ENCODE assay signal across 11 cellular contexts in the genomic region with DNA sequence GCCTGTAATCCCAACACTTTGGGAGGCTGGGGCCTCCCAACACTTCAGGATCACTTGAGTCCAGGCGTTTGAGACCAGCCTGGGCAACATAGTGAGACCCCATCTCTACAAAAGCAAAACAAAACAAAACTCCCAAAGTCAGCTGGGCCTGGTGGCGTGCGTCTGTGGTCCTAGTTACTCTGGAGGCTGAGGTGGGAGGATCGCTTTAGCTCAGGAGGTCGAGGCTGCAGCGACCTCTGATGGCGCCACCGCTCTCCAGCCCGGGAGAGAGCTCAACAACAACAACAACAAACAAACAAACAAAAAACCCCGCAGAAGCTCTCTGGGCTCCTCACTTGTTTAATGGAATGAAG. TPM values are rescaled to one million over a fixed set of nuclear protein-coding genes. Genes with fewer than 3 reads are reported as not detected.
DNase-seq lines count a peak whose midpoint lies in the region; ATAC-seq and TF ChIP-seq lines count a peak whose summit lies in the region.
"Had no signal": no experiment of that assay in that cellular context is flagged by ENCODE, and none has a peak within 500 bp of the region (broad histone marks: within the 10 kb centered on the region; RNA-seq: fewer than 3 reads in every experiment).

No MANE protein-coding gene starts in this region.

- intact Hi-C loops in breast epithelium (cut with DNase I; ENCODE audit: low total_unique reads): no loop called here
- intact Hi-C loops in MCF 10A (cut with micrococcal nuclease): no loop called here
- intact Hi-C loops in activated T-helper 1 cell treated with anti-CD3 and anti-CD28 coated beads, Interleukin-12 subunit alpha, Interleukin-12 subunit beta, Interleukin-2, Interleukin-4 antibody, amounts not matched to agents 30 ng/mL and 10 ng/mL and 1 ng/mL, durations not matched to agents 14 hours and 24 hours and 36 hours (cut with micrococcal nuclease): no loop called here

- H3K27me3 Mint-ChIP-seq in MCF 10A (ENCODE audit: insufficient read depth, unreplicated experiment) (no peaks in the 10 kb centered on the region), chondrocyte (ENCODE audit: low read depth) (no peaks in the 10 kb centered on the region), mesothelial cell of epicardium (ENCODE audit: low read depth) (peaks cover 51% of the 10 kb centered on the region), type B pancreatic cell (peaks cover 50% of the 10 kb centered on the region)
- H3K27me3 Mint-ChIP-seq in activated T-helper 1 cell treated with anti-CD3 and anti-CD28 coated beads, Interleukin-12 subunit alpha, Interleukin-12 subunit beta, Interleukin-2, Interleukin-4 antibody, amounts not matched to agents 30 ng/mL and 10 ng/mL and 1 ng/mL, durations not matched to agents 14 hours and 24 hours and 36 hours (ENCODE audit: insufficient read depth): peaks cover 41% of the 10 kb centered on the region

- H3K4me1 ChIP-seq in breast epithelium: peaks cover 0 to 8% of the 10 kb centered on the region in 2 donors

- peaks cover 5 to 7% of the 10 kb centered on the region in 2 donors for H3K27me3 ChIP-seq in breast epithelium

- H3K9me3 Mint-ChIP-seq in MCF 10A (ENCODE audit: unreplicated experiment) (no peaks in the 10 kb centered on the region), chondrocyte (ENCODE audit: low read depth) (peaks cover 6% of the 10 kb centered on the region), mesothelial cell of epicardium (peaks cover 6% of the 10 kb centered on the region), type B pancreatic cell (no peaks in the 10 kb centered on the region)
- H3K9me3 Mint-ChIP-seq in activated T-helper 1 cell treated with anti-CD3 and anti-CD28 coated beads, Interleukin-12 subunit alpha, Interleukin-12 subunit beta, Interleukin-2, Interleukin-4 antibody, amounts not matched to agents 30 ng/mL and 10 ng/mL and 1 ng/mL, durations not matched to agents 14 hours and 24 hours and 36 hours: peaks cover 5% of the 10 kb centered on the region

- TF ChIP-seq CTCF in breast epithelium (IDR thresholded peaks at IDR 0.05) (no peak), MCF 10A (IDR thresholded peaks at IDR 0.05; ENCODE audit: unreplicated experiment) (no peak), chondrocyte (IDR thresholded peaks at IDR 0.05) (peak; percentile 26), mesothelial cell of epicardium (IDR thresholded peaks at IDR 0.05; ENCODE audit: unreplicated experiment) (no peak), type B pancreatic cell (conservative IDR thresholded peaks at IDR 0.05) (no peak)

- no peak overlapping the region for H3K27ac Mint-ChIP-seq in MCF 10A (ENCODE audit: low read depth, unreplicated experiment)
- H3K27ac Mint-ChIP-seq in chondrocyte (ENCODE audit: unreplicated experiment): peak overlapping the region; percentile 8
- no peak overlapping the region for H3K27ac Mint-ChIP-seq in mesothelial cell of epicardium
- H3K27ac Mint-ChIP-seq in type B pancreatic cell: no peak overlapping the region
- H3K27ac Mint-ChIP-seq in activated T-helper 1 cell treated with anti-CD3 and anti-CD28 coated beads, Interleukin-12 subunit alpha, Interleukin-12 subunit beta, Interleukin-2, Interleukin-4 antibody, amounts not matched to agents 30 ng/mL and 10 ng/mL and 1 ng/mL, durations not matched to agents 14 hours and 24 hours and 36 hours: no peak overlapping the region

- no peak for ATAC-seq in HG03442 (IDR thresholded peaks at IDR 0.05; ENCODE audit: unreplicated experiment)

- no peaks in the 10 kb centered on the region for H3K36me3 ChIP-seq in breast epithelium

- H3K4me3 Mint-ChIP-seq in MCF 10A (ENCODE audit: unreplicated experiment) (no peak overlapping the region), chondrocyte (ENCODE audit: unreplicated experiment) (peak overlapping the region; percentile 67), mesothelial cell of epicardium (peak overlapping the region; percentile 63), type B pancreatic cell (peak overlapping the region; percentile 73)
- no peak overlapping the region for H3K4me3 Mint-ChIP-seq in activated T-helper 1 cell treated with anti-CD3 and anti-CD28 coated beads, Interleukin-12 subunit alpha, Interleukin-12 subunit beta, Interleukin-2, Interleukin-4 antibody, amounts not matched to agents 30 ng/mL and 10 ng/mL and 1 ng/mL, durations not matched to agents 14 hours and 24 hours and 36 hours

- no peak for TF ChIP-seq POLR2A in breast epithelium (IDR thresholded peaks at IDR 0.05)

- DNase-seq in breast epithelium (ENCODE audit: low spot score in 2 of 2) (no peak), MCF 10A (ENCODE audit: unreplicated experiment) (no peak), chondrocyte (ENCODE audit: low spot score) (no peak), mesothelial cell of epicardium (ENCODE audit: low spot score in 2 of 2, unreplicated experiment in 2 of 2) (no peak), type B pancreatic cell (ENCODE audit: extremely low spot score, unreplicated experiment) (no peak), islet precursor cell (no peak)
- no peak for DNase-seq in activated T-helper 1 cell treated with anti-CD3 and anti-CD28 coated beads, Interleukin-12 subunit alpha, Interleukin-12 subunit beta, Interleukin-2, Interleukin-4 antibody, amounts not matched to agents 30 ng/mL and 10 ng/mL and 1 ng/mL, durations not matched to agents 14 hours and 24 hours and 36 hours (ENCODE audit: low spot score)
- DNase-seq: activated CD4-positive, alpha-beta T cell treated with anti-CD3 and anti-CD28 coated beads, Interleukin-2, amount 50 U/mL, for 1 hour; DMS 273 treated with DMSO at 0.1 percent for 48 hours; NCI-H774 had no signal

- no TSS peak for BruUV-seq in MCF 10A (replicated peaks; lab: Mats Ljungman, UMichigan)

- no peak overlapping the region for H3K27ac ChIP-seq in breast epithelium

- H3K9me3 ChIP-seq in breast epithelium: peaks cover 0 to 5% of the 10 kb centered on the region in 2 donors

- H3K4me3 ChIP-seq in breast epithelium: peak overlapping the region; percentile 31 to 74 (median 50)

- H3K4me1 Mint-ChIP-seq in MCF 10A (ENCODE audit: insufficient read depth, unreplicated experiment) (no peaks in the 10 kb centered on the region), chondrocyte (ENCODE audit: low read depth) (peaks cover 16% of the 10 kb centered on the region), mesothelial cell of epicardium (no peaks in the 10 kb centered on the region), type B pancreatic cell (ENCODE audit: unreplicated experiment) (no peaks in the 10 kb centered on the region)
- H3K4me1 Mint-ChIP-seq in activated T-helper 1 cell treated with anti-CD3 and anti-CD28 coated beads, Interleukin-12 subunit alpha, Interleukin-12 subunit beta, Interleukin-2, Interleukin-4 antibody, amounts not matched to agents 30 ng/mL and 10 ng/mL and 1 ng/mL, durations not matched to agents 14 hours and 24 hours and 36 hours (ENCODE audit: low read depth): no peaks in the 10 kb centered on the region

- POLR2A ChIA-PET in MCF 10A (lab: Yijun Ruan, JAX): no interaction called here

- H3K36me3 Mint-ChIP-seq in MCF 10A (ENCODE audit: insufficient read depth, unreplicated experiment): no peaks in the 10 kb centered on the region
- no peaks in the 10 kb centered on the region for H3K36me3 Mint-ChIP-seq in chondrocyte (ENCODE audit: low read depth)
- H3K36me3 Mint-ChIP-seq in mesothelial cell of epicardium: no peaks in the 10 kb centered on the region
- no peaks in the 10 kb centered on the region for H3K36me3 Mint-ChIP-seq in type B pancreatic cell
- no peaks in the 10 kb centered on the region for H3K36me3 Mint-ChIP-seq in activated T-helper 1 cell treated with anti-CD3 and anti-CD28 coated beads, Interleukin-12 subunit alpha, Interleukin-12 subunit beta, Interleukin-2, Interleukin-4 antibody, amounts not matched to agents 30 ng/mL and 10 ng/mL and 1 ng/mL, durations not matched to agents 14 hours and 24 hours and 36 hours (ENCODE audit: low read depth)

- CTCF ChIA-PET in MCF 10A (lab: Yijun Ruan, JAX): no interaction called here

RNA-seq across cellular contexts. Expression of a gene that starts 0.5 kb away (rescaled TPM):
- total RNA-seq in breast epithelium (not detected), MCF 10A (2022) (not detected in 2 replicates), chondrocyte (not detected in 3 replicates), mesothelial cell of epicardium (not detected in 3 replicates), type B pancreatic cell (ENCODE audit: low replicate concordance) (0.46 and 0.74 TPM in 2 replicates)
- total RNA-seq in activated T-helper 1 cell treated with anti-CD3 and anti-CD28 coated beads, Interleukin-12 subunit alpha, Interleukin-12 subunit beta, Interleukin-2, Interleukin-4 antibody, amounts not matched to agents 30 ng/mL and 10 ng/mL and 1 ng/mL, durations not matched to agents 14 hours and 24 hours and 36 hours: not detected in 2 replicates

Comparison
In these comparisons a context has a peak if more than half of its experiments do, and no peak if none do; other contexts are left out.
1. H3K4me3 Mint-ChIP-seq: peak in chondrocyte (single experiment), mesothelial cell of epicardium (single experiment) and type B pancreatic cell (single experiment); none in MCF 10A (single experiment) and activated T-helper 1 cell treated with anti-CD3 and anti-CD28 coated beads, Interleukin-12 subunit alpha, Interleukin-12 subunit beta, Interleukin-2, Interleukin-4 antibody, amounts not matched to agents 30 ng/mL and 10 ng/mL and 1 ng/mL, durations not matched to agents 14 hours and 24 hours and 36 hours (single experiment).